In genomic region chr5:31385774-31386537, GRCh38 we compare ENCODE assay signal across 1 cellular context.
TF ChIP-seq lines count a peak whose summit lies in the region.

No MANE protein-coding gene starts in this region.

TF ChIP-seq in K562, 482 proteins besides CTCF, POLR2A, EP300 and RAD21 (continued from another document):
- peak; percentile 67 for TF ChIP-seq JUND (IDR thresholded peaks at IDR 0.05; ENCODE audit: borderline replicate concordance, low read depth, low read length)
- peak; percentile 42; the same call in 1 of the 3 replicates for TF ChIP-seq JUND (tag; IDR thresholded peaks at IDR 0.05; ENCODE audit: borderline replicate concordance, low read depth, low read length)
- 0 out of 2 replicates have a peak, but pooled peaks have one; percentile 43 for TF ChIP-seq SMARCA4 (IDR thresholded peaks at IDR 0.05)
- no peak for TF ChIP-seq CHD2 (IDR thresholded peaks at IDR 0.05; ENCODE audit: low read depth, low read length)
- no peak for TF ChIP-seq BRF1 (IDR thresholded peaks at IDR 0.05; ENCODE audit: borderline replicate concordance, extremely low read depth, insufficient read length)
- TF ChIP-seq ZNF197 (CRISPR knock-in tag; IDR thresholded peaks at IDR 0.05; ENCODE audit: low read depth): no peak
- TF ChIP-seq BHLHE40 (IDR thresholded peaks at IDR 0.05; ENCODE audit: low read length): peak; percentile 77
- no peak for TF ChIP-seq NONO (IDR thresholded peaks at IDR 0.05; ENCODE audit: low read depth in 2 of 2, low read length in 1 of 2)
- no peak for TF ChIP-seq E2F5 (CRISPR knock-in tag; IDR thresholded peaks at IDR 0.05)
- no peak for TF ChIP-seq KHSRP (IDR thresholded peaks at IDR 0.05)
- TF ChIP-seq ZFX (CRISPR knock-in tag; IDR thresholded peaks at IDR 0.05): peak; percentile 13; the same call in 1 of the 2 replicates
- TF ChIP-seq TBL1XR1 (IDR thresholded peaks at IDR 0.05; ENCODE audit: low read length in 2 of 2): no peak
- no peak for TF ChIP-seq STAT5A (IDR thresholded peaks at IDR 0.05; ENCODE audit: borderline replicate concordance, low read length)
- no peak for TF ChIP-seq HDAC6 (IDR thresholded peaks at IDR 0.05; ENCODE audit: low read depth, low read length)
- peak; percentile 24; the same call in 1 of the 2 replicates for TF ChIP-seq MAX (CRISPR knock-in tag; IDR thresholded peaks at IDR 0.05)
- no peak for TF ChIP-seq PTBP1 (IDR thresholded peaks at IDR 0.05; ENCODE audit: low read depth, low read length)
- no peak for TF ChIP-seq ZNF77 (CRISPR knock-in tag; IDR thresholded peaks at IDR 0.05)
- no peak for TF ChIP-seq POU5F1 (IDR thresholded peaks at IDR 0.05; ENCODE audit: borderline replicate concordance, low read depth, low read length, partially characterized antibody)
- TF ChIP-seq HNRNPL (IDR thresholded peaks at IDR 0.05; ENCODE audit: low read depth, low read length): no peak
- TF ChIP-seq HMGXB4 (CRISPR knock-in tag; IDR thresholded peaks at IDR 0.05): no peak
